ENCODE assay signal across 1 cellular context in genomic region chr2:232983669-232983991, GRCh38.
TF ChIP-seq lines count a peak whose summit lies in the region.

No MANE protein-coding gene starts in this region.

TF ChIP-seq in A549, 52 proteins besides CTCF, POLR2A, EP300 and RAD21 (continued from another document):
- TF ChIP-seq PBX3 (IDR thresholded peaks at IDR 0.05) (no peak), HOXA7 (CRISPR knock-in tag; IDR thresholded peaks at IDR 0.05) (no peak), SMC3 (IDR thresholded peaks at IDR 0.05) (no peak), BCL3 (IDR thresholded peaks at IDR 0.05) (no peak), FOSL2 (IDR thresholded peaks at IDR 0.05) (no peak), FOSL2 (CRISPR knock-in tag; IDR thresholded peaks at IDR 0.05) (no peak), JUN (IDR thresholded peaks at IDR 0.05) (no peak), EHMT2 (IDR thresholded peaks at IDR 0.05; ENCODE audit: low read depth) (no peak), CBX2 (IDR thresholded peaks at IDR 0.05; ENCODE audit: borderline replicate concordance, low read depth) (no peak), RFX5 (IDR thresholded peaks at IDR 0.05) (no peak), MAZ (IDR thresholded peaks at IDR 0.05; ENCODE audit: borderline replicate concordance, low read depth, low read length) (no peak), NPAS2 (CRISPR knock-in tag; IDR thresholded peaks at IDR 0.05; ENCODE audit: borderline replicate concordance) (no peak), HEYL (CRISPR knock-in tag; IDR thresholded peaks at IDR 0.05) (no peak), EHF (CRISPR knock-in tag; IDR thresholded peaks at IDR 0.05) (no peak), ZC3H11A (IDR thresholded peaks at IDR 0.05) (no peak), TP53 (CRISPR knock-in tag; IDR thresholded peaks at IDR 0.05) (no peak), HES2 (IDR thresholded peaks at IDR 0.05) (no peak), KDM5A (IDR thresholded peaks at IDR 0.05) (no peak)
